Comparison of ENCODE assay signal across 8 cellular contexts in the genomic region with DNA sequence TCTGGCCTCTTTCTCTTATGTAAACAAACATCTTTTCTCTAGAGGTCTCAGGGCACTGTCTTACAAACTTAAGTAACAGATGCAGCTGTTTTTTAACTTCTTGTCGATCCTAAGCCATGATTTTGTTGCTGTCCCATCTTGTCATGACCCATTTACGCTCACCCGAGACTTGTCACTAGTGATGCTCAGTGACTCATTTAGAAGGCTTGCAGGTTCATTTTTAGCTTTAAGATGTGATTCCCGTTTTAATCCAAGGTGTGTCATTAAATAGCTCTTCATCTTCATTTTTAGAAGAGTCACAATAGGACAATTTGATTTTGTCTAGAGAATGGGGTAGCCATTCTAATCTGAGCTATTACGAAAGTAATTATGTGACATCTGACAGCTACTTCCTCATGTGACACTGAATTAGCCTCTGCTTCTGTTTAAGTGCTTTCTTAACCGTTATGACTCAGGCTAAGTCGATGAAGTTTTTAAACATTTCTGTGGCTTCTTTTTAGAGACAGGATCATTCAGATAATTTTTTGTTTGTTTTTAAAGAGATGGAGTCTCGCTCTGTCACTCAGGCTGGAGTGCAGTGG. TPM values are rescaled to one million over a fixed set of nuclear protein-coding genes. Genes with fewer than 3 reads are reported as not detected.
DNase-seq lines count a peak whose midpoint lies in the region; ATAC-seq and TF ChIP-seq lines count a peak whose summit lies in the region.

No MANE protein-coding gene starts in this region.

- peak overlapping the region; percentile 80 for H2AFZ ChIP-seq in OCI-LY3 (ENCODE audit: low read depth, low read length)

- H3K4me1 ChIP-seq in OCI-LY3 (ENCODE audit: low read length) (peaks cover 16% of the 10 kb centered on the region), heart right ventricle (peaks cover 0 to 6% (median 0%) of the 10 kb centered on the region in 9 donors)

- H3K27me3 ChIP-seq in OCI-LY3 (ENCODE audit: low read depth, low read length), result peaks cover 14% of the 10 kb centered on the region
- H3K27me3 ChIP-seq in heart right ventricle, result no peaks in the 10 kb centered on the region

- no peaks in the 10 kb centered on the region for H3K79me2 ChIP-seq in OCI-LY3 (ENCODE audit: low read length)

- intact Hi-C loops in Right ventricle myocardium superior (cut with DNase I) (no loop called here), heart right ventricle (cut with DNase I) (loop anchor here in 3 of 10 donors (10.0 kb wide), 2 partner anchors 100 to 220 kb away; no protein-coding TSS in a partner anchor)

- DNase-seq in ELR (ENCODE audit: low read depth), result peak; percentile 80
- peak; percentile 0 for DNase-seq in iPS-NIHi11 (ENCODE audit: low spot score)
- DNase-seq in NCI-H774 (lab: John Stamatoyannopoulos, UW), result no peak
- DNase-seq in occipital lobe (lab: John Stamatoyannopoulos, UW), result no peak
- no peak for DNase-seq in Right ventricle myocardium superior
- DNase-seq in heart right ventricle, result no peak

- H3K4me2 ChIP-seq in OCI-LY3 (ENCODE audit: low read length), result peak overlapping the region; percentile 90

- no peaks in the 10 kb centered on the region for H4K20me1 ChIP-seq in OCI-LY3 (ENCODE audit: insufficient read depth, low read length)

- H3K27ac ChIP-seq in OCI-LY3 (ENCODE audit: low read length) (peak overlapping the region; percentile 41), heart right ventricle (peak overlapping the region in 1 of 10 donors; percentile 62)

- ATAC-seq in GM21737 (IDR thresholded peaks at IDR 0.05; ENCODE audit: unreplicated experiment) (peak; percentile 57), Right ventricle myocardium superior (ENCODE audit: poor library complexity) (no peak), heart right ventricle (no peak)

- peak overlapping the region; percentile 74 for H3K4me3 ChIP-seq in OCI-LY3 (ENCODE audit: low read length)
- H3K4me3 ChIP-seq in heart right ventricle, result no peak overlapping the region

- WGBS in heart right ventricle, 2 donors, result 75 to 80% methylated on average over 8 of the region's 8 CpGs

- H3K36me3 ChIP-seq in OCI-LY3 (replicated peaks; ENCODE audit: low read depth, low read length) (no peaks in the 10 kb centered on the region), heart right ventricle (peaks cover 0 to 53% (median 28%) of the 10 kb centered on the region in 9 donors)

- TF ChIP-seq CTCF in OCI-LY3 (IDR thresholded peaks at IDR 0.05; ENCODE audit: low read depth, low read length) (no peak), heart right ventricle (IDR thresholded peaks at IDR 0.05) (no peak)

- H3K9me3 ChIP-seq in OCI-LY3 (ENCODE audit: insufficient read depth, low read length) (no peaks in the 10 kb centered on the region), heart right ventricle (no peaks in the 10 kb centered on the region)

- H3K9ac ChIP-seq in OCI-LY3 (ENCODE audit: low read length), result peak overlapping the region; percentile 40

RNA-seq across cellular contexts. Expression of a gene that starts 42.7 kb away (rescaled TPM):
- total RNA-seq in occipital lobe (not detected), Right ventricle myocardium superior (not detected), heart right ventricle (under 1 TPM in 2 of 10 donors, not detected in 8; 0.16 to 0.20 TPM)
- not detected for polyA plus RNA-seq in heart right ventricle

RNA-seq across cellular contexts. Expression of a gene that starts 48.7 kb away (rescaled TPM):
- total RNA-seq in occipital lobe (9.2 TPM), Right ventricle myocardium superior (17.9 TPM), heart right ventricle (10 to 100 TPM; 22.1 to 30.9 (median 25.9) TPM)
- 10 to 100 TPM in 1 of 2 donors, 1 to 10 TPM in 1; 8.6 to 15.9 TPM for polyA plus RNA-seq in heart right ventricle

Comparison
In these comparisons a context has a peak if more than half of its experiments do, and no peak if none do; other contexts are left out.
1. DNase-seq: peak in ELR (single experiment) and iPS-NIHi11 (single experiment); none in NCI-H774 (single experiment), occipital lobe (single experiment), Right ventricle myocardium superior (single experiment) and heart right ventricle (0 of 2).